In the genomic region with DNA sequence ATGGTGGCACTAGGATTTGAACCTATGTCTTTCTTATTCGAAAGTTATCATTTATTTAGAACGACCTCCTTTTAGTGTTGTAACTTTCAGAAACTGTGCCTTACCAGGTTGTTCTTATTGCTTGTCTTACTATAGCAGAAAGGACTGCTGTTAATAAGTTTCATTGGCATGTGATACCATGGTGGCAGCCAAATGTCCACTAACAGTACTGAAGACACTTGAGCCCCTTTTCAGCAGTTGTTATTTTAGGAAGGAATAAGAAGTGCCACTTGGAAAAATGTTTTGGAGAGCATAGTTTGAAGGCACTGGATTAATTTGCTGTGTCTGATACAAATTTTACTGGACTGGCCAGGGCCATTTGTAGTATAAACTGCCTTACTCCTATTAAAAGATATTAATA, we compare ENCODE assay signal across 28 cellular contexts.
"Had no signal": no experiment of that assay in that cellular context is flagged by ENCODE, and none has a peak within 500 bp of the region (broad histone marks: within the 10 kb centered on the region; RNA-seq: fewer than 3 reads in every experiment).

No MANE protein-coding gene starts in this region.

- H3K4me3 ChIP-seq: coronary artery, esophagus squamous epithelium, pancreas, skin epidermis, spleen, testis, tibial nerve, upper lobe of left lung had no signal

- H3K4me3 Mint-ChIP-seq: immature natural killer cell; naive B cell; natural killer cell treated with Interleukin-12 subunit alpha and Interleukin-12 subunit beta and Interleukin-15 and Interleukin-18, amount 100 ng/mL, for 72 hours; neural crest cell; stimulated activated memory B cell treated with anti-CD40 and anti-IgM and Interleukin-4, amounts not matched to agents 10 μg/mL and 1 μg/mL and 100 μg/mL, for 72 hours had no signal

- H3K9me3 ChIP-seq: esophagus squamous epithelium, neutrophil, pancreas, spleen, testis, tibial nerve, upper lobe of left lung had no signal

- H3K27ac ChIP-seq: coronary artery, esophagus squamous epithelium, neutrophil, pancreas, skin epidermis, spleen, testis, tibial nerve, upper lobe of left lung had no signal

- H3K4me1 Mint-ChIP-seq: stimulated activated memory B cell treated with anti-CD40 and anti-IgM and Interleukin-4, amounts not matched to agents 10 μg/mL and 1 μg/mL and 100 μg/mL, for 72 hours had no signal

- H3K27ac Mint-ChIP-seq: immature natural killer cell; naive B cell; natural killer cell treated with Interleukin-12 subunit alpha and Interleukin-12 subunit beta and Interleukin-15 and Interleukin-18, amount 100 ng/mL, for 72 hours; stimulated activated memory B cell treated with anti-CD40 and anti-IgM and Interleukin-4, amounts not matched to agents 10 μg/mL and 1 μg/mL and 100 μg/mL, for 72 hours had no signal

- DNase-seq: dermis blood vessel endothelial cell; effector memory CD4-positive, alpha-beta T cell; erythroblast; esophagus squamous epithelium; head of caudate nucleus; hippocampal formation; immature natural killer cell; islet precursor cell; kidney glomerular epithelial cell; mammary epithelial cell; mesendoderm; naive B cell; pancreas; retina; spleen; stimulated activated CD4-positive, alpha-beta T cell treated with anti-CD3 and anti-CD28 coated beads, Interleukin-4, amount 100 ng/mL, for 4 hours; stimulated activated naive CD8-positive, alpha-beta T cell treated with anti-CD3 and anti-CD28 coated beads, Interleukin-15, Interleukin-2, amounts not matched to agents 100 U/mL and 50 U/mL, for 24 hours; substantia nigra; testis; upper lobe of left lung had no signal

- H3K4me1 ChIP-seq: esophagus squamous epithelium, pancreas, spleen, tibial nerve, upper lobe of left lung had no signal

- H3K27me3 ChIP-seq: esophagus squamous epithelium, neutrophil, pancreas, spleen, testis, tibial nerve, upper lobe of left lung had no signal

- H3K9me3 Mint-ChIP-seq: immature natural killer cell; naive B cell; natural killer cell treated with Interleukin-12 subunit alpha and Interleukin-12 subunit beta and Interleukin-15 and Interleukin-18, amount 100 ng/mL, for 72 hours; stimulated activated memory B cell treated with anti-CD40 and anti-IgM and Interleukin-4, amounts not matched to agents 10 μg/mL and 1 μg/mL and 100 μg/mL, for 72 hours had no signal

- H3K27me3 Mint-ChIP-seq: naive B cell; stimulated activated memory B cell treated with anti-CD40 and anti-IgM and Interleukin-4, amounts not matched to agents 10 μg/mL and 1 μg/mL and 100 μg/mL, for 72 hours had no signal

- ATAC-seq: natural killer cell treated with Interleukin-12 subunit alpha and Interleukin-12 subunit beta and Interleukin-15 and Interleukin-18, amount 100 ng/mL, for 72 hours; pancreas; sciatic nerve; stimulated activated memory B cell treated with anti-CD40 and anti-IgM and Interleukin-4, amounts not matched to agents 10 μg/mL and 1 μg/mL and 100 μg/mL, for 72 hours; stimulated activated naive CD8-positive, alpha-beta T cell treated with anti-CD3 and anti-CD28 coated beads, Interleukin-15, Interleukin-2, amounts not matched to agents 100 U/mL and 50 U/mL, for 24 hours had no signal
